Comparison of ENCODE assay signal across 21 cellular contexts in the genomic region with DNA sequence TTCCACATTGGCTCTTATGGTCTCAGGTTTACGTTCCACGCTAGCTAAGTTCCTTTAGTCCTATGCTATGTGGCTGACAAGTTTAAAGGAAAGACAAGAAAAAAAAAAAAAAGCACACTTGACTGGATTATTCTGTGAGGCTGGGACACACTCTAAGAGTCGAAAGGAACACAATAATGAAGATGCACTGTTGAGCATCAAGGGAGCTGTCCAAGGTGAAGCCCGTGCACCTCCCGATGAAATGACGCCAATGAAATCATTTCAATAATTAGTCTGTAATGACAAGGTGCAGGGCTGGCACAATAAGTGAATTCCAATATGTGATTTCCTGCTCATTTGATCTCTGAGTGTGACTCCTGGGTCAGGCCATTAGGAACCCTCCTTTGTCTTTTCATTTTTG.
DNase-seq lines count a peak whose midpoint lies in the region; ATAC-seq, FAIRE-seq and TF ChIP-seq lines count a peak whose summit lies in the region.
"Had no signal": no experiment of that assay in that cellular context is flagged by ENCODE, and none has a peak within 500 bp of the region (broad histone marks: within the 10 kb centered on the region; RNA-seq: fewer than 3 reads in every experiment).

No MANE protein-coding gene starts in this region.

- H3K27ac ChIP-seq in HepG2 (ENCODE audit: extremely low read length, insufficient read depth, low read length), result no peak overlapping the region
- H3K27ac ChIP-seq in right lobe of liver, result no peak overlapping the region
- no peak overlapping the region for H3K27ac ChIP-seq in HEK293 (ENCODE audit: extremely low read depth, low read depth, low read length)
- H3K27ac ChIP-seq: A549 had no signal

- H2AFZ ChIP-seq in HepG2 (ENCODE audit: low read length), result no peak overlapping the region

- H3K9ac ChIP-seq in HepG2 (ENCODE audit: insufficient read depth, low read depth, low read length), result no peak overlapping the region

- in situ Hi-C loops in HepG2 (cut with HindIII; ENCODE audit: extremely low pct_ligation_motif_present, low pct_unique_long_range_greater_than_20kb), result no loop called here

- intact Hi-C loops in HepG2 (cut with micrococcal nuclease; ENCODE audit: unreplicated experiment), result no loop called here
- intact Hi-C loops in right lobe of liver (cut with DNase I), result no loop called here

- H3K4me2 ChIP-seq in HepG2 (ENCODE audit: low read depth, low read length), result no peak overlapping the region
- H3K4me2 ChIP-seq: A549 had no signal

- BruUV-seq in HepG2 (replicated peaks; lab: Mats Ljungman, UMichigan), result no TSS peak

- H3K9me3 ChIP-seq in HepG2 (ENCODE audit: low read length) (peaks cover 74% of the 10 kb centered on the region), right lobe of liver (no peaks in the 10 kb centered on the region), HEK293 (ENCODE audit: control insufficient read depth, insufficient read depth, low read depth, low read length) (no peaks in the 10 kb centered on the region)
- H3K9me3 ChIP-seq: A549 had no signal

- 13% methylated on average over 6 of the region's 6 CpGs for WGBS in HepG2 (ENCODE audit: low lambda C conversion rate)
- 76% methylated on average over 4 of the region's 6 CpGs for WGBS in right lobe of liver (ENCODE audit: insufficient coverage, low coverage, low lambda C conversion rate, missing lambda C conversion rate)

- no peak overlapping the region for H3K4me3 ChIP-seq in HepG2 (replicated peaks in 1 of 3; ENCODE audit: insufficient read depth in 1 of 3, low read depth in 2 of 3, low read length in 3 of 3)
- no peak overlapping the region for H3K4me3 ChIP-seq in right lobe of liver
- H3K4me3 ChIP-seq in HEK293 (ENCODE audit: low read depth, low read length), result no peak overlapping the region
- H3K4me3 ChIP-seq: A549 had no signal

- H3K36me3 ChIP-seq in HepG2 (replicated peaks in 1 of 2; ENCODE audit: control insufficient read depth in 1 of 2, insufficient read depth in 2 of 2, low read length in 2 of 2) (no peaks in the 10 kb centered on the region), right lobe of liver (no peaks in the 10 kb centered on the region), HEK293 (ENCODE audit: control insufficient read depth in 2 of 2, insufficient read depth in 1 of 2, low read length in 2 of 2) (no peaks in the 10 kb centered on the region)

- no peaks in the 10 kb centered on the region for H3K79me2 ChIP-seq in HepG2 (ENCODE audit: insufficient read depth, low read length)

- DNase-seq in HepG2 (ENCODE audit: low spot score) (no peak), right lobe of liver (no peak), astrocyte of the hippocampus (ENCODE audit: low read depth, low spot score) (peak; percentile 18), left kidney (ENCODE audit: low read depth, low spot score) (peak; percentile 47), NCI-H1092 (lab: John Stamatoyannopoulos, UW) (no peak), NCI-H2171 (lab: John Stamatoyannopoulos, UW) (no peak)
- no peak for DNase-seq in activated CD4-positive, CD25-positive, alpha-beta regulatory T cell (lab: John Stamatoyannopoulos, UW)
- DNase-seq: 8988T; C1 segment of cervical spinal cord; Calu3; CD4-positive, alpha-beta memory T cell; COR-L47; DMS153; DND-41; H9; HFFc6 had no signal

- FAIRE-seq in HepG2 (lab: Jason Lieb, UNC), result no peak
- FAIRE-seq: A549, G401.6, GM19239 had no signal

- H4K20me1 ChIP-seq in HepG2 (ENCODE audit: insufficient read depth, low read length), result no peaks in the 10 kb centered on the region

- no peaks in the 10 kb centered on the region for H3K27me3 ChIP-seq in HepG2 (ENCODE audit: control insufficient read depth in 1 of 2, insufficient read depth in 2 of 2, low read length in 2 of 2)
- no peaks in the 10 kb centered on the region for H3K27me3 ChIP-seq in right lobe of liver

- H3K4me1 ChIP-seq in HepG2 (ENCODE audit: insufficient read depth, low read length), result no peaks in the 10 kb centered on the region
- H3K4me1 ChIP-seq in right lobe of liver, result no peaks in the 10 kb centered on the region
- H3K4me1 ChIP-seq in HEK293 (ENCODE audit: control insufficient read depth, insufficient read depth, low read length), result no peaks in the 10 kb centered on the region
- H3K4me1 ChIP-seq: A549 had no signal

- TF ChIP-seq EP300 in HepG2 (IDR thresholded peaks at IDR 0.05; ENCODE audit: low read depth in 2 of 2, low read length in 2 of 2) (no peak), HepG2 (CRISPR knock-in tag; IDR thresholded peaks at IDR 0.05; ENCODE audit: borderline replicate concordance) (no peak)

- no peak for TF ChIP-seq RAD21 in HepG2 (CRISPR knock-in tag; IDR thresholded peaks at IDR 0.05)

- TF ChIP-seq POLR2A in HepG2 (IDR thresholded peaks at IDR 0.05; ENCODE audit: insufficient read depth in 1 of 2, low read depth in 2 of 2, low read length in 2 of 2) (no peak), right lobe of liver (IDR thresholded peaks at IDR 0.05) (no peak)

- no peak for TF ChIP-seq CTCF in HepG2 (CRISPR knock-in tag; IDR thresholded peaks at IDR 0.05)
- TF ChIP-seq CTCF in right lobe of liver (IDR thresholded peaks at IDR 0.05), result no peak
- no peak for TF ChIP-seq CTCF in HEK293 (tag by site-specific recombination; IDR thresholded peaks at IDR 0.05)

- no peak for ATAC-seq in HepG2
- no peak for ATAC-seq in right lobe of liver
- ATAC-seq: A549, HCT116 had no signal

- CTCF ChIA-PET in HepG2 (lab: Yijun Ruan, JAX; ENCODE audit: low intra/inter-chr PET ratio, low total read pairs), result no interaction called here
- CTCF ChIA-PET in HEK293 (lab: Yijun Ruan, JAX), result no interaction called here

- POLR2A ChIA-PET in HepG2 (lab: Yijun Ruan, JAX), result no interaction called here
- POLR2A ChIA-PET in HEK293 (lab: Yijun Ruan, JAX), result interaction anchor here (0.6 kb wide), 1 partner anchor 43 kb away, joined by 3 read pairs; no protein-coding TSS in a partner anchor

TF ChIP-seq in HepG2, 621 proteins besides CTCF, POLR2A, EP300 and RAD21 (continues in another document):
- TF ChIP-seq MIER2 (CRISPR knock-in tag; IDR thresholded peaks at IDR 0.05), result peak; percentile 43; the same call in 1 of the 2 replicates

TF ChIP-seq in HEK293, 187 proteins besides CTCF, POLR2A, EP300 and RAD21:
- no peak for TF ChIP-seq ZNF555 (tag by site-specific recombination; conservative IDR thresholded peaks at IDR 0.05)
- TF ChIP-seq, protein P1, sequence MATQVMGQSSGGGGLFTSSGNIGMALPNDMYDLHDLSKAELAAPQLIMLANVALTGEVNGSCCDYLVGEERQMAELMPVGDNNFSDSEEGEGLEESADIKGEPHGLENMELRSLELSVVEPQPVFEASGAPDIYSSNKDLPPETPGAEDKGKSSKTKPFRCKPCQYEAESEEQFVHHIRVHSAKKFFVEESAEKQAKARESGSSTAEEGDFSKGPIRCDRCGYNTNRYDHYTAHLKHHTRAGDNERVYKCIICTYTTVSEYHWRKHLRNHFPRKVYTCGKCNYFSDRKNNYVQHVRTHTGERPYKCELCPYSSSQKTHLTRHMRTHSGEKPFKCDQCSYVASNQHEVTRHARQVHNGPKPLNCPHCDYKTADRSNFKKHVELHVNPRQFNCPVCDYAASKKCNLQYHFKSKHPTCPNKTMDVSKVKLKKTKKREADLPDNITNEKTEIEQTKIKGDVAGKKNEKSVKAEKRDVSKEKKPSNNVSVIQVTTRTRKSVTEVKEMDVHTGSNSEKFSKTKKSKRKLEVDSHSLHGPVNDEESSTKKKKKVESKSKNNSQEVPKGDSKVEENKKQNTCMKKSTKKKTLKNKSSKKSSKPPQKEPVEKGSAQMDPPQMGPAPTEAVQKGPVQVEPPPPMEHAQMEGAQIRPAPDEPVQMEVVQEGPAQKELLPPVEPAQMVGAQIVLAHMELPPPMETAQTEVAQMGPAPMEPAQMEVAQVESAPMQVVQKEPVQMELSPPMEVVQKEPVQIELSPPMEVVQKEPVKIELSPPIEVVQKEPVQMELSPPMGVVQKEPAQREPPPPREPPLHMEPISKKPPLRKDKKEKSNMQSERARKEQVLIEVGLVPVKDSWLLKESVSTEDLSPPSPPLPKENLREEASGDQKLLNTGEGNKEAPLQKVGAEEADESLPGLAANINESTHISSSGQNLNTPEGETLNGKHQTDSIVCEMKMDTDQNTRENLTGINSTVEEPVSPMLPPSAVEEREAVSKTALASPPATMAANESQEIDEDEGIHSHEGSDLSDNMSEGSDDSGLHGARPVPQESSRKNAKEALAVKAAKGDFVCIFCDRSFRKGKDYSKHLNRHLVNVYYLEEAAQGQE (tag by site-specific recombination; IDR thresholded peaks at IDR 0.05), result peak; percentile 69
TF ChIP-seq in HEK293: peak in this region for 1.

Comparison
In these comparisons a context has a peak if more than half of its experiments do, and no peak if none do; other contexts are left out.
1. DNase-seq: peak in astrocyte of the hippocampus (single experiment) and left kidney (single experiment); none in HepG2 (single experiment), right lobe of liver (0 of 3), NCI-H1092 (single experiment), NCI-H2171 (single experiment) and activated CD4-positive, CD25-positive, alpha-beta regulatory T cell (0 of 4).